9 cellular contexts compared by ENCODE assay signal in the genomic region with DNA sequence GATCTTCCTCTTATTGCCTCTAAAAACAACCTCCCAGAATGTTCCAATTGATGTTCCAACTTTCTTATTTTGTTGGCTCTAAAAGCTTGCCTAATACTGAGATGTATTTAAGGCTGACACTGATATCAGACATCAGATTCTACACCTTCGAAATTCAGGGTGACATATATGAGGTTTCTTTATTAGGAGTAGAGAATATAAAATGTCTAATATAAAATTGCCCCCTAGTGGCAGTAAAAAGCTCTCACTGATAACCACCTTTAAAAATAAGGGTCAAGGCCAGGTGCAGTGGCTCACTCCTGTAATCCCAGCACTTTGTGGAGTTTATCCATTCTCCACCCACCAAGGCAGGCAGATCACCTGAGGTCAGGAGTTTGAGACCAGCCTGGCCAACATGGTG.
DNase-seq lines count a peak whose midpoint lies in the region; ATAC-seq, FAIRE-seq and TF ChIP-seq lines count a peak whose summit lies in the region.
"Had no signal": no experiment of that assay in that cellular context is flagged by ENCODE, and none has a peak within 500 bp of the region (broad histone marks: within the 10 kb centered on the region; RNA-seq: fewer than 3 reads in every experiment).

No MANE protein-coding gene starts in this region.

- H2AFZ ChIP-seq in astrocyte (ENCODE audit: low read depth, low read length) (no peak overlapping the region), osteoblast (ENCODE audit: low read length) (no peak overlapping the region)

- H3K36me3 ChIP-seq in astrocyte (ENCODE audit: insufficient read depth, low read length): no peaks in the 10 kb centered on the region
- H3K36me3 ChIP-seq in osteoblast (ENCODE audit: insufficient read depth, low read length): no peaks in the 10 kb centered on the region

- no peaks in the 10 kb centered on the region for H3K27me3 Mint-ChIP-seq in astrocyte (ENCODE audit: low read depth, unreplicated experiment)
- H3K27me3 Mint-ChIP-seq in activated naive CD8-positive, alpha-beta T cell treated with anti-CD3 and anti-CD28 coated beads, Interleukin-2, amount 50 U/mL, for 24 hours: no peaks in the 10 kb centered on the region
- H3K27me3 Mint-ChIP-seq: activated naive CD4-positive, alpha-beta T cell treated with anti-CD3 and anti-CD28 coated beads, Interleukin-2, amount 50 U/mL, for 24 hours had no signal

- intact Hi-C loops in posterior vena cava (cut with DNase I): no loop called here

- H4K20me1 ChIP-seq in astrocyte (ENCODE audit: insufficient read depth, low read length) (no peaks in the 10 kb centered on the region), osteoblast (ENCODE audit: insufficient read depth, low read length) (no peaks in the 10 kb centered on the region)

- no peak overlapping the region for H3K27ac Mint-ChIP-seq in astrocyte (ENCODE audit: unreplicated experiment)
- H3K27ac Mint-ChIP-seq in activated naive CD8-positive, alpha-beta T cell treated with anti-CD3 and anti-CD28 coated beads, Interleukin-2, amount 50 U/mL, for 24 hours: no peak overlapping the region
- H3K27ac Mint-ChIP-seq: activated naive CD4-positive, alpha-beta T cell treated with anti-CD3 and anti-CD28 coated beads, Interleukin-2, amount 50 U/mL, for 24 hours had no signal

- CTCF ChIA-PET in AG04450 (lab: Charles Lee): interaction anchor here (0.6 to 1.0 kb wide), 2 partner anchors 20 to 316 kb away, joined by 3 read pairs; no protein-coding TSS in a partner anchor

- POLR2A ChIA-PET in AG04450 (lab: Yijun Ruan, JAX): no interaction called here

- no peak overlapping the region for H3K9ac ChIP-seq in astrocyte (ENCODE audit: low read length)

- H3K79me2 ChIP-seq in astrocyte (ENCODE audit: insufficient read depth, low read length): no peaks in the 10 kb centered on the region
- no peaks in the 10 kb centered on the region for H3K79me2 ChIP-seq in osteoblast (ENCODE audit: insufficient read depth, low read length)

- H3K4me1 Mint-ChIP-seq in astrocyte (ENCODE audit: low read depth, unreplicated experiment): no peaks in the 10 kb centered on the region
- H3K4me1 Mint-ChIP-seq in activated naive CD8-positive, alpha-beta T cell treated with anti-CD3 and anti-CD28 coated beads, Interleukin-2, amount 50 U/mL, for 24 hours: no peaks in the 10 kb centered on the region
- H3K4me1 Mint-ChIP-seq: activated naive CD4-positive, alpha-beta T cell treated with anti-CD3 and anti-CD28 coated beads, Interleukin-2, amount 50 U/mL, for 24 hours had no signal

- no peak overlapping the region for H3K4me2 ChIP-seq in astrocyte (ENCODE audit: low read length)
- no peak overlapping the region for H3K4me2 ChIP-seq in osteoblast (ENCODE audit: insufficient read depth, low read length)

- no peaks in the 10 kb centered on the region for H3K36me3 Mint-ChIP-seq in astrocyte (ENCODE audit: low read depth, unreplicated experiment)
- H3K36me3 Mint-ChIP-seq in activated naive CD8-positive, alpha-beta T cell treated with anti-CD3 and anti-CD28 coated beads, Interleukin-2, amount 50 U/mL, for 24 hours (ENCODE audit: low read depth): no peaks in the 10 kb centered on the region
- H3K36me3 Mint-ChIP-seq: activated naive CD4-positive, alpha-beta T cell treated with anti-CD3 and anti-CD28 coated beads, Interleukin-2, amount 50 U/mL, for 24 hours had no signal

- DNase-seq in AG04450 (ENCODE audit: low read depth, low spot score) (no peak), LoVo (ENCODE audit: low spot score) (peak; percentile 45), astrocyte (ENCODE audit: low read depth) (no peak), osteoblast (ENCODE audit: insufficient read length, low spot score, missing footprints) (no peak), posterior vena cava (ENCODE audit: low spot score) (no peak)
- no peak for DNase-seq in activated naive CD8-positive, alpha-beta T cell treated with anti-CD3 and anti-CD28 coated beads, Interleukin-2, amount 50 U/mL, for 24 hours

- H3K4me3 Mint-ChIP-seq in astrocyte (ENCODE audit: unreplicated experiment): no peak overlapping the region
- H3K4me3 Mint-ChIP-seq in activated naive CD8-positive, alpha-beta T cell treated with anti-CD3 and anti-CD28 coated beads, Interleukin-2, amount 50 U/mL, for 24 hours: no peak overlapping the region
- H3K4me3 Mint-ChIP-seq: activated naive CD4-positive, alpha-beta T cell treated with anti-CD3 and anti-CD28 coated beads, Interleukin-2, amount 50 U/mL, for 24 hours had no signal

- FAIRE-seq in astrocyte (lab: Jason Lieb, UNC): no peak

- H3K4me1 ChIP-seq in astrocyte (ENCODE audit: insufficient read depth, low read length) (no peaks in the 10 kb centered on the region), osteoblast (ENCODE audit: insufficient read depth, low read length) (no peaks in the 10 kb centered on the region)

- H3K9me3 ChIP-seq in AG04450 (ENCODE audit: control insufficient read depth, insufficient read depth, low read length): no peaks in the 10 kb centered on the region
- H3K9me3 ChIP-seq in astrocyte (ENCODE audit: insufficient read depth, low read depth, low read length): no peaks in the 10 kb centered on the region
- H3K9me3 ChIP-seq in osteoblast (ENCODE audit: low read depth, low read length): no peaks in the 10 kb centered on the region

- H3K4me3 ChIP-seq in AG04450 (ENCODE audit: low read depth, low read length) (no peak overlapping the region), astrocyte (ENCODE audit: insufficient read depth, low read depth, low read length) (no peak overlapping the region), osteoblast (ENCODE audit: insufficient read depth, low read length) (no peak overlapping the region)

- TF ChIP-seq CTCF in AG04450 (IDR thresholded peaks at IDR 0.05; ENCODE audit: low read depth, low read length) (peak; percentile 58), astrocyte (IDR thresholded peaks at IDR 0.05; ENCODE audit: insufficient read depth, low read depth, low read length) (peak; percentile 40), osteoblast (IDR thresholded peaks at IDR 0.05; ENCODE audit: extremely low read depth, low read depth, low read length) (peak; percentile 35)

- no peaks in the 10 kb centered on the region for H3K27me3 ChIP-seq in AG04450 (ENCODE audit: control insufficient read depth, insufficient read depth, low read length)
- H3K27me3 ChIP-seq in astrocyte (ENCODE audit: insufficient read depth, low read length): no peaks in the 10 kb centered on the region
- no peaks in the 10 kb centered on the region for H3K27me3 ChIP-seq in osteoblast (ENCODE audit: insufficient read depth, low read length)

- H3K27ac ChIP-seq in AG04450 (ENCODE audit: low read depth, low read length) (no peak overlapping the region), astrocyte (ENCODE audit: low read depth, low read length) (no peak overlapping the region), osteoblast (ENCODE audit: low read depth, low read length) (no peak overlapping the region)

- ATAC-seq in GM19395 (IDR thresholded peaks at IDR 0.05; ENCODE audit: unreplicated experiment) (peak; percentile 70), HG03095 (IDR thresholded peaks at IDR 0.05; ENCODE audit: unreplicated experiment) (no peak)
- no peak for ATAC-seq in activated naive CD8-positive, alpha-beta T cell treated with anti-CD3 and anti-CD28 coated beads, Interleukin-2, amount 50 U/mL, for 24 hours

- no peaks in the 10 kb centered on the region for H3K9me3 Mint-ChIP-seq in astrocyte (ENCODE audit: unreplicated experiment)
- H3K9me3 Mint-ChIP-seq in activated naive CD8-positive, alpha-beta T cell treated with anti-CD3 and anti-CD28 coated beads, Interleukin-2, amount 50 U/mL, for 24 hours: no peaks in the 10 kb centered on the region
- H3K9me3 Mint-ChIP-seq: activated naive CD4-positive, alpha-beta T cell treated with anti-CD3 and anti-CD28 coated beads, Interleukin-2, amount 50 U/mL, for 24 hours had no signal
